ENCODE assay signal across 14 cellular contexts in the genomic region with DNA sequence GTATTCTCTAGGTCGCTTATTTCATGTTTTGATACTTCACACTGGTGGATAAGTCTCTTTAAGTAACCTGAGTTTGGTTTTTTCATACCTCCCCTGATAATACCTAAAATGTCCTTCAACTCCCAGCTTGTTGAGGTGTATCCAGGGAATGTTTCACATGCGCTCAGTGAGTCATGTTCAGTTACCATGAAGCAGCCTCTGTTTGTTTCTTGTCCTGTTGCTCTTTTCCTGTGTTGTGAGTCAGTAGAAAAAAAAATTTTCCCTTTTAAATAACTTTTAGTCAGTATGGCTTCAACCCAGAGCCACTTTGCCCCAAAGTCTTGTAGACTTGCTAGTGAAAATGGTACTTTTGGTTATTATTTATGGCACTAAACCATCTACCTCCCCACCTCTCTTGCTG.
DNase-seq lines count a peak whose midpoint lies in the region; ATAC-seq and TF ChIP-seq lines count a peak whose summit lies in the region.
"Had no signal": no experiment of that assay in that cellular context is flagged by ENCODE, and none has a peak within 500 bp of the region (broad histone marks: within the 10 kb centered on the region; RNA-seq: fewer than 3 reads in every experiment).

No MANE protein-coding gene starts in this region.

- H3K27ac ChIP-seq in hepatocyte (peak overlapping the region; percentile 11), uterus (peak overlapping the region; percentile 61 to 65)

- H3K79me2 ChIP-seq in hepatocyte = no peaks in the 10 kb centered on the region

- CTCF ChIA-PET in HEK293T (lab: Yijun Ruan, JAX) = no interaction called here

- DNase-seq in HPDE6-E6E7 (ENCODE audit: extremely low spot score) (peak; percentile 71), astrocyte of the cerebellum (ENCODE audit: low read depth) (peak; percentile 78), hepatocyte (ENCODE audit: low spot score) (peak; percentile 47), uterus (peak in 1 of 2 donors; percentile 64), HuH-7 (ENCODE audit: low spot score) (no peak), HEK293T (ENCODE audit: extremely low spot score) (no peak), NCI-H774 (lab: John Stamatoyannopoulos, UW) (no peak)
- DNase-seq: activated T-cell treated with anti-CD3 and anti-CD28 coated beads, Interleukin-2, amount 50 U/mL, for 1 hour; caudate nucleus; H9; naive B cell; NCI-H1105 treated with DMSO at 0.1 percent for 48 hours; NK-92 treated with Interleukin-12 subunit alpha and Interleukin-12 subunit beta, amount 100 ng/mL, for 24 hours had no signal

- H3K4me3 ChIP-seq in astrocyte of the cerebellum (ENCODE audit: low read depth, low read length) (no peak overlapping the region), hepatocyte (no peak overlapping the region), uterus (no peak overlapping the region)

- no peaks in the 10 kb centered on the region for H4K20me1 ChIP-seq in hepatocyte (ENCODE audit: insufficient read depth, poor library complexity, severe bottlenecking)

- POLR2A ChIA-PET in HEK293T (lab: Yijun Ruan, JAX) = no interaction called here

- H2AFZ ChIP-seq in hepatocyte = no peak overlapping the region

- no peak for TF ChIP-seq POLR2A in uterus (IDR thresholded peaks at IDR 0.05)

- WGBS in hepatocyte (ENCODE audit: low lambda C conversion rate, missing lambda C conversion rate) = 94% methylated on average over 2 of the region's 2 CpGs

- in situ Hi-C loops in astrocyte of the cerebellum (cut with HindIII; ENCODE audit: low sequenced_read_pairs) = no loop called here

- H3K4me1 ChIP-seq in hepatocyte (ENCODE audit: insufficient read depth) (no peaks in the 10 kb centered on the region), uterus (peaks cover 0 to 5% of the 10 kb centered on the region in 2 donors)

- no peaks in the 10 kb centered on the region for H3K9me2 ChIP-seq in hepatocyte (replicated peaks; ENCODE audit: insufficient read depth)

- no peak for TF ChIP-seq CTCF in astrocyte of the cerebellum (IDR thresholded peaks at IDR 0.05; ENCODE audit: low read depth, low read length, missing control alignments)
- no peak for TF ChIP-seq CTCF in hepatocyte (IDR thresholded peaks at IDR 0.05; ENCODE audit: poor library complexity)
- no peak for TF ChIP-seq CTCF in uterus (IDR thresholded peaks at IDR 0.05)

- no peak overlapping the region for H3K4me2 ChIP-seq in hepatocyte

- H3K9me3 ChIP-seq in hepatocyte (ENCODE audit: low read depth) (no peaks in the 10 kb centered on the region), uterus (no peaks in the 10 kb centered on the region)

- intact Hi-C loops in uterus (cut with DNase I; ENCODE audit: low total_unique reads) = no loop called here

- no peaks in the 10 kb centered on the region for H3K27me3 ChIP-seq in hepatocyte
- no peaks in the 10 kb centered on the region for H3K27me3 ChIP-seq in uterus

- ATAC-seq in GM21526 (IDR thresholded peaks at IDR 0.05; ENCODE audit: low FRiP score, unreplicated experiment) = no peak

- no peaks in the 10 kb centered on the region for H3K36me3 ChIP-seq in hepatocyte (replicated peaks; ENCODE audit: insufficient read depth, low read depth)
- H3K36me3 ChIP-seq in uterus = no peaks in the 10 kb centered on the region

TF ChIP-seq in HEK293T, 16 proteins besides CTCF, POLR2A, EP300 and RAD21:
- TF ChIP-seq SP1 (IDR thresholded peaks at IDR 0.05) (no peak), FOXA1 (IDR thresholded peaks at IDR 0.05) (no peak), CTBP1 (IDR thresholded peaks at IDR 0.05; ENCODE audit: borderline replicate concordance) (no peak), LEF1 (IDR thresholded peaks at IDR 0.05; ENCODE audit: borderline replicate concordance) (no peak), ARNT (IDR thresholded peaks at IDR 0.05) (no peak), L3MBTL2 (conservative IDR thresholded peaks at IDR 0.05) (no peak), FOXK2 (IDR thresholded peaks at IDR 0.05) (no peak), TARDBP (IDR thresholded peaks at IDR 0.05) (no peak), HDGF (IDR thresholded peaks at IDR 0.05; ENCODE audit: borderline replicate concordance) (no peak), FOXM1 (IDR thresholded peaks at IDR 0.05; ENCODE audit: borderline replicate concordance) (no peak), ELF4 (IDR thresholded peaks at IDR 0.05) (no peak)
- TF ChIP-seq, protein P1, sequence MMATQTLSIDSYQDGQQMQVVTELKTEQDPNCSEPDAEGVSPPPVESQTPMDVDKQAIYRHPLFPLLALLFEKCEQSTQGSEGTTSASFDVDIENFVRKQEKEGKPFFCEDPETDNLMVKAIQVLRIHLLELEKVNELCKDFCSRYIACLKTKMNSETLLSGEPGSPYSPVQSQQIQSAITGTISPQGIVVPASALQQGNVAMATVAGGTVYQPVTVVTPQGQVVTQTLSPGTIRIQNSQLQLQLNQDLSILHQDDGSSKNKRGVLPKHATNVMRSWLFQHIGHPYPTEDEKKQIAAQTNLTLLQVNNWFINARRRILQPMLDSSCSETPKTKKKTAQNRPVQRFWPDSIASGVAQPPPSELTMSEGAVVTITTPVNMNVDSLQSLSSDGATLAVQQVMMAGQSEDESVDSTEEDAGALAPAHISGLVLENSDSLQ (IDR thresholded peaks at IDR 0.05) = no peak
TF ChIP-seq in HEK293T: peak in this region for 0.

Comparison
In these comparisons a context has a peak if more than half of its experiments do, and no peak if none do; other contexts are left out.
1. DNase-seq: peak in HPDE6-E6E7 (single experiment), astrocyte of the cerebellum (single experiment) and hepatocyte (single experiment); none in HuH-7 (single experiment), HEK293T (single experiment) and NCI-H774 (single experiment).